ENCODE assay signal across 8 cellular contexts in genomic region chr16:81316176-81316496, GRCh38. TPM values are rescaled to one million over a fixed set of nuclear protein-coding genes. Genes with fewer than 3 reads are reported as not detected.
DNase-seq lines count a peak whose midpoint lies in the region; TF ChIP-seq lines count a peak whose summit lies in the region.

No MANE protein-coding gene starts in this region.

- intact Hi-C loops in Calu3 (cut with micrococcal nuclease; ENCODE audit: unreplicated experiment): loop anchor here (5.0 to 10.0 kb wide), 2 partner anchors 54 to 101 kb away; no protein-coding TSS in a partner anchor
- intact Hi-C loops in PC-9 (cut with micrococcal nuclease; ENCODE audit: unreplicated experiment): loop anchor here (10.0 kb wide), 1 partner anchor 241 kb away; the partner anchor contains the start of gene C16orf46

- no peaks in the 10 kb centered on the region for H3K27me3 ChIP-seq in PC-9 (ENCODE audit: insufficient read depth, low read depth)

- peaks cover 81% of the 10 kb centered on the region for H3K79me2 ChIP-seq in PC-9 (ENCODE audit: low read depth)

- no peaks in the 10 kb centered on the region for H3K27me3 Mint-ChIP-seq in Calu3 (ENCODE audit: unreplicated experiment)
- H3K27me3 Mint-ChIP-seq in progenitor cell of endocrine pancreas: no peaks in the 10 kb centered on the region

- H3K27ac Mint-ChIP-seq in Calu3 (ENCODE audit: unreplicated experiment) (peak overlapping the region; percentile 43), progenitor cell of endocrine pancreas (peak overlapping the region; percentile 89)

- H3K36me3 ChIP-seq in PC-9 (ENCODE audit: low read depth): no peaks in the 10 kb centered on the region

- peaks cover 44% of the 10 kb centered on the region for H3K4me1 ChIP-seq in PC-9 (replicated peaks; ENCODE audit: insufficient read depth)

- no peaks in the 10 kb centered on the region for H3K9me3 ChIP-seq in PC-9 (ENCODE audit: insufficient read depth, low read depth)

- CTCF ChIA-PET in Calu3 (lab: Charles Lee): no interaction called here
- CTCF ChIA-PET in PC-9 (lab: Charles Lee): no interaction called here

- 0 out of 2 replicates have a peak, but pooled peaks cover 18% of the 10 kb centered on the region for H4K20me1 ChIP-seq in PC-9 (ENCODE audit: insufficient read depth)

- BruUV-seq in Calu3 (replicated peaks; lab: Mats Ljungman, UMichigan) (no TSS peak), PC-9 (replicated peaks; lab: Mats Ljungman, UMichigan) (no TSS peak)

- H3K4me1 Mint-ChIP-seq in Calu3 (ENCODE audit: low read depth, unreplicated experiment): peaks cover 64% of the 10 kb centered on the region
- peaks cover 20% of the 10 kb centered on the region for H3K4me1 Mint-ChIP-seq in progenitor cell of endocrine pancreas (ENCODE audit: low read depth)

- peak overlapping the region; percentile 91 for H2AFZ ChIP-seq in PC-9

- 0 out of 2 replicates have a peak, but pooled peaks cover 14% of the 10 kb centered on the region for H3F3A ChIP-seq in PC-9 (ENCODE audit: insufficient read depth, low read depth)

- peak overlapping the region; percentile 95 for H3K4me3 Mint-ChIP-seq in Calu3 (ENCODE audit: low read depth, unreplicated experiment)
- peak overlapping the region; percentile 86 for H3K4me3 Mint-ChIP-seq in progenitor cell of endocrine pancreas (ENCODE audit: low read depth)

- H3K27ac ChIP-seq in PC-9 (no peak overlapping the region), epithelial cell of prostate (peak overlapping the region; percentile 74)

- H3K9me3 Mint-ChIP-seq in Calu3 (ENCODE audit: low read depth, unreplicated experiment): no peaks in the 10 kb centered on the region
- no peaks in the 10 kb centered on the region for H3K9me3 Mint-ChIP-seq in progenitor cell of endocrine pancreas (ENCODE audit: low read depth)

- POLR2A ChIA-PET in PC-9 (lab: Charles Lee; ENCODE audit: unreplicated experiment): no interaction called here

- peaks cover 32% of the 10 kb centered on the region for H3K36me3 Mint-ChIP-seq in Calu3 (ENCODE audit: insufficient read depth, unreplicated experiment)
- no peaks in the 10 kb centered on the region for H3K36me3 Mint-ChIP-seq in progenitor cell of endocrine pancreas (ENCODE audit: insufficient read depth)

- H3K4me3 ChIP-seq in PC-9: peak overlapping the region; percentile 67

- H3K4me2 ChIP-seq in PC-9: peak overlapping the region; percentile 98

- H3K9me2 ChIP-seq in PC-9 (ENCODE audit: insufficient read depth): no peaks in the 10 kb centered on the region

- DNase-seq in Calu3 (no peak), PC-9 (no peak), epithelial cell of prostate (ENCODE audit: low read depth, low spot score) (no peak), progenitor cell of endocrine pancreas (ENCODE audit: low spot score, unreplicated experiment) (no peak), COR-L47 (lab: John Stamatoyannopoulos, UW) (no peak), NCI-H1105 treated with DMSO at 0.1 percent for 48 hours (lab: John Stamatoyannopoulos, UW) (no peak), NCI-H2107 treated with DMSO at 0.1 percent for 48 hours (lab: John Stamatoyannopoulos, UW; ENCODE audit: unreplicated experiment) (no peak), NCI-H774 (lab: John Stamatoyannopoulos, UW) (no peak)

- TF ChIP-seq CTCF in Calu3 (IDR thresholded peaks at IDR 0.05; ENCODE audit: unreplicated experiment) (no peak), PC-9 (conservative IDR thresholded peaks at IDR 0.05) (no peak), progenitor cell of endocrine pancreas (IDR thresholded peaks at IDR 0.05; ENCODE audit: unreplicated experiment) (no peak)

RNA-seq across cellular contexts. Expression of gene GAN, which starts 1.4 kb away (rescaled TPM):
- total RNA-seq in Calu3 (2022) (17.6 and 22.0 TPM in 2 replicates), PC-9 (2021) (11.9 TPM in 2 replicates), progenitor cell of endocrine pancreas (14.0 and 14.9 TPM in 2 replicates)
